In the genomic region with DNA sequence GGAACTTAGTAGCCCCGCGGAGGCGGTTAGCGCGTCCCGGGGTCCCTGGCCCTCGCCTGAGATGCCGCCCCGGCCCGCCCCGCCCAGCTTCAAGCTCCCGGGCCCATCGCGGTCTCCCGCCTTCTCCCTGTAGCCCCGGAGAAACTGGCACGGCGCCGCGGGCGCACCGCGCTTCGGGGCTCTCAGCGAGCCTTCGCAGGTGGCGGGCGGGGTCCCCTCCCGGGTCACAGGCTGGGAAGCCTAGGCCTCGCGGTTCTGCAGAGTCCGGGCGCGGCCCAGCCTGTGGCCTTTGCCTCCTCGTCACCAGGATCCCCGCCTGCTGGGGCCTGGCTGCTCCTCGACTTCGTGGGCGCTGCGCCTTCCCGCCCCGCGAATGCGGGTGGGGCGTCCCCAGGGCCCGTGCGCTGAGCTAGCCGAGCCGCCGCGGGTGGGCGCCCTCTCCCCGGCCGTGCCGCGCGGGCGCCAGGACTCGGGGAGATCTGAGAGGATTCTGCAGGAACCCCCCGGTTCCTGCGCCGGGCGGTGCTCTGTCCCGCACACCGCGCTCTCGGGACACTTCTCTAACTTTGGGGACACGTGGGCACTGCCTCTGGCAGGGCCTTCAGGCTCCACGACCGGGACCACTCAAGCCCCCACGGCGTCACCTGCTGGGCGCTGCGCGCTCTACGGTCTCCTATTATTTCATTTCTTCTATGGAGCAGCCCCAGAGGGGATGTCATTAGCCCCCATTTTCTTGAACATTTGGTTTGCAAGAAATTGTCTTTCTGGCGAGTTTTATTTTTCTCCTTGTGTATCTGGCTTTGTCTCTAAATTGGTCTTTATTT, we compare ENCODE assay signal across 1 cellular context.
TF ChIP-seq lines count a peak whose summit lies in the region.

No MANE protein-coding gene starts in this region.

TF ChIP-seq in K562, 482 proteins besides CTCF, POLR2A, EP300 and RAD21 (continued from another document):
- TF ChIP-seq, protein P1, sequence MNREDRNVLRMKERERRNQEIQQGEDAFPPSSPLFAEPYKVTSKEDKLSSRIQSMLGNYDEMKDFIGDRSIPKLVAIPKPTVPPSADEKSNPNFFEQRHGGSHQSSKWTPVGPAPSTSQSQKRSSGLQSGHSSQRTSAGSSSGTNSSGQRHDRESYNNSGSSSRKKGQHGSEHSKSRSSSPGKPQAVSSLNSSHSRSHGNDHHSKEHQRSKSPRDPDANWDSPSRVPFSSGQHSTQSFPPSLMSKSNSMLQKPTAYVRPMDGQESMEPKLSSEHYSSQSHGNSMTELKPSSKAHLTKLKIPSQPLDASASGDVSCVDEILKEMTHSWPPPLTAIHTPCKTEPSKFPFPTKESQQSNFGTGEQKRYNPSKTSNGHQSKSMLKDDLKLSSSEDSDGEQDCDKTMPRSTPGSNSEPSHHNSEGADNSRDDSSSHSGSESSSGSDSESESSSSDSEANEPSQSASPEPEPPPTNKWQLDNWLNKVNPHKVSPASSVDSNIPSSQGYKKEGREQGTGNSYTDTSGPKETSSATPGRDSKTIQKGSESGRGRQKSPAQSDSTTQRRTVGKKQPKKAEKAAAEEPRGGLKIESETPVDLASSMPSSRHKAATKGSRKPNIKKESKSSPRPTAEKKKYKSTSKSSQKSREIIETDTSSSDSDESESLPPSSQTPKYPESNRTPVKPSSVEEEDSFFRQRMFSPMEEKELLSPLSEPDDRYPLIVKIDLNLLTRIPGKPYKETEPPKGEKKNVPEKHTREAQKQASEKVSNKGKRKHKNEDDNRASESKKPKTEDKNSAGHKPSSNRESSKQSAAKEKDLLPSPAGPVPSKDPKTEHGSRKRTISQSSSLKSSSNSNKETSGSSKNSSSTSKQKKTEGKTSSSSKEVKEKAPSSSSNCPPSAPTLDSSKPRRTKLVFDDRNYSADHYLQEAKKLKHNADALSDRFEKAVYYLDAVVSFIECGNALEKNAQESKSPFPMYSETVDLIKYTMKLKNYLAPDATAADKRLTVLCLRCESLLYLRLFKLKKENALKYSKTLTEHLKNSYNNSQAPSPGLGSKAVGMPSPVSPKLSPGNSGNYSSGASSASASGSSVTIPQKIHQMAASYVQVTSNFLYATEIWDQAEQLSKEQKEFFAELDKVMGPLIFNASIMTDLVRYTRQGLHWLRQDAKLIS (CRISPR knock-in tag; IDR thresholded peaks at IDR 0.05): no peak
- TF ChIP-seq ZNF75A (CRISPR knock-in tag; IDR thresholded peaks at IDR 0.05) (no peak), COPS2 (conservative IDR thresholded peaks at IDR 0.05) (no peak), PCBP2 (IDR thresholded peaks at IDR 0.05; ENCODE audit: low read depth, low read length, poor library complexity, severe bottlenecking) (no peak), ELF1 (tag; IDR thresholded peaks at IDR 0.05) (no peak), ADNP (tag; IDR thresholded peaks at IDR 0.05) (no peak), ZNF695 (CRISPR knock-in tag; IDR thresholded peaks at IDR 0.05) (no peak), TARDBP (IDR thresholded peaks at IDR 0.05) (peak; percentile 19; the same call in 1 of the 2 replicates), TEAD1 (CRISPR knock-in tag; IDR thresholded peaks at IDR 0.05) (0 out of 4 replicates have a peak, but pooled peaks of 1 of the 2 experiments have one; percentile 35), GATAD2B (IDR thresholded peaks at IDR 0.05; ENCODE audit: borderline replicate concordance) (peak; percentile 79), CBX1 (IDR thresholded peaks at IDR 0.05; ENCODE audit: low read depth) (no peak), ATF1 (CRISPR knock-in tag; IDR thresholded peaks at IDR 0.05) (no peak), ATF1 (tag; IDR thresholded peaks at IDR 0.05) (0 out of 2 replicates have a peak, but pooled peaks have one; percentile 39), PPARD (CRISPR knock-in tag; IDR thresholded peaks at IDR 0.05) (no peak), NFXL1 (CRISPR knock-in tag; IDR thresholded peaks at IDR 0.05) (no peak), TRIM28 (IDR thresholded peaks at IDR 0.05) (no peak)
- TF ChIP-seq, protein P2, sequence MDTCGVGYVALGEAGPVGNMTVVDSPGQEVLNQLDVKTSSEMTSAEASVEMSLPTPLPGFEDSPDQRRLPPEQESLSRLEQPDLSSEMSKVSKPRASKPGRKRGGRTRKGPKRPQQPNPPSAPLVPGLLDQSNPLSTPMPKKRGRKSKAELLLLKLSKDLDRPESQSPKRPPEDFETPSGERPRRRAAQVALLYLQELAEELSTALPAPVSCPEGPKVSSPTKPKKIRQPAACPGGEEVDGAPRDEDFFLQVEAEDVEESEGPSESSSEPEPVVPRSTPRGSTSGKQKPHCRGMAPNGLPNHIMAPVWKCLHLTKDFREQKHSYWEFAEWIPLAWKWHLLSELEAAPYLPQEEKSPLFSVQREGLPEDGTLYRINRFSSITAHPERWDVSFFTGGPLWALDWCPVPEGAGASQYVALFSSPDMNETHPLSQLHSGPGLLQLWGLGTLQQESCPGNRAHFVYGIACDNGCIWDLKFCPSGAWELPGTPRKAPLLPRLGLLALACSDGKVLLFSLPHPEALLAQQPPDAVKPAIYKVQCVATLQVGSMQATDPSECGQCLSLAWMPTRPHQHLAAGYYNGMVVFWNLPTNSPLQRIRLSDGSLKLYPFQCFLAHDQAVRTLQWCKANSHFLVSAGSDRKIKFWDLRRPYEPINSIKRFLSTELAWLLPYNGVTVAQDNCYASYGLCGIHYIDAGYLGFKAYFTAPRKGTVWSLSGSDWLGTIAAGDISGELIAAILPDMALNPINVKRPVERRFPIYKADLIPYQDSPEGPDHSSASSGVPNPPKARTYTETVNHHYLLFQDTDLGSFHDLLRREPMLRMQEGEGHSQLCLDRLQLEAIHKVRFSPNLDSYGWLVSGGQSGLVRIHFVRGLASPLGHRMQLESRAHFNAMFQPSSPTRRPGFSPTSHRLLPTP (IDR thresholded peaks at IDR 0.05; ENCODE audit: borderline replicate concordance, extremely low read depth, insufficient read length): no peak
- TF ChIP-seq, protein P3, sequence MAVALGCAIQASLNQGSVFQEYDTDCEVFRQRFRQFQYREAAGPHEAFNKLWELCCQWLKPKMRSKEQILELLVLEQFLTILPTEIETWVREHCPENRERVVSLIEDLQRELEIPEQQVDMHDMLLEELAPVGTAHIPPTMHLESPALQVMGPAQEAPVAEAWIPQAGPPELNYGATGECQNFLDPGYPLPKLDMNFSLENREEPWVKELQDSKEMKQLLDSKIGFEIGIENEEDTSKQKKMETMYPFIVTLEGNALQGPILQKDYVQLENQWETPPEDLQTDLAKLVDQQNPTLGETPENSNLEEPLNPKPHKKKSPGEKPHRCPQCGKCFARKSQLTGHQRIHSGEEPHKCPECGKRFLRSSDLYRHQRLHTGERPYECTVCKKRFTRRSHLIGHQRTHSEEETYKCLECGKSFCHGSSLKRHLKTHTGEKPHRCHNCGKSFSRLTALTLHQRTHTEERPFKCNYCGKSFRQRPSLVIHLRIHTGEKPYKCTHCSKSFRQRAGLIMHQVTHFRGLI (CRISPR knock-in tag; IDR thresholded peaks at IDR 0.05): no peak
- TF ChIP-seq, protein P4, sequence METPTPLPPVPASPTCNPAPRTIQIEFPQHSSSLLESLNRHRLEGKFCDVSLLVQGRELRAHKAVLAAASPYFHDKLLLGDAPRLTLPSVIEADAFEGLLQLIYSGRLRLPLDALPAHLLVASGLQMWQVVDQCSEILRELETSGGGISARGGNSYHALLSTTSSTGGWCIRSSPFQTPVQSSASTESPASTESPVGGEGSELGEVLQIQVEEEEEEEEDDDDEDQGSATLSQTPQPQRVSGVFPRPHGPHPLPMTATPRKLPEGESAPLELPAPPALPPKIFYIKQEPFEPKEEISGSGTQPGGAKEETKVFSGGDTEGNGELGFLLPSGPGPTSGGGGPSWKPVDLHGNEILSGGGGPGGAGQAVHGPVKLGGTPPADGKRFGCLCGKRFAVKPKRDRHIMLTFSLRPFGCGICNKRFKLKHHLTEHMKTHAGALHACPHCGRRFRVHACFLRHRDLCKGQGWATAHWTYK (CRISPR knock-in tag; IDR thresholded peaks at IDR 0.05): no peak
- TF ChIP-seq, protein P5, sequence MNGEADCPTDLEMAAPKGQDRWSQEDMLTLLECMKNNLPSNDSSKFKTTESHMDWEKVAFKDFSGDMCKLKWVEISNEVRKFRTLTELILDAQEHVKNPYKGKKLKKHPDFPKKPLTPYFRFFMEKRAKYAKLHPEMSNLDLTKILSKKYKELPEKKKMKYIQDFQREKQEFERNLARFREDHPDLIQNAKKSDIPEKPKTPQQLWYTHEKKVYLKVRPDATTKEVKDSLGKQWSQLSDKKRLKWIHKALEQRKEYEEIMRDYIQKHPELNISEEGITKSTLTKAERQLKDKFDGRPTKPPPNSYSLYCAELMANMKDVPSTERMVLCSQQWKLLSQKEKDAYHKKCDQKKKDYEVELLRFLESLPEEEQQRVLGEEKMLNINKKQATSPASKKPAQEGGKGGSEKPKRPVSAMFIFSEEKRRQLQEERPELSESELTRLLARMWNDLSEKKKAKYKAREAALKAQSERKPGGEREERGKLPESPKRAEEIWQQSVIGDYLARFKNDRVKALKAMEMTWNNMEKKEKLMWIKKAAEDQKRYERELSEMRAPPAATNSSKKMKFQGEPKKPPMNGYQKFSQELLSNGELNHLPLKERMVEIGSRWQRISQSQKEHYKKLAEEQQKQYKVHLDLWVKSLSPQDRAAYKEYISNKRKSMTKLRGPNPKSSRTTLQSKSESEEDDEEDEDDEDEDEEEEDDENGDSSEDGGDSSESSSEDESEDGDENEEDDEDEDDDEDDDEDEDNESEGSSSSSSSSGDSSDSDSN (IDR thresholded peaks at IDR 0.05; ENCODE audit: borderline replicate concordance in 1 of 2, low read depth in 2 of 2, low read length in 2 of 2): 0 out of 4 replicates have a peak, but pooled peaks of 1 of the 2 experiments have one; percentile 18
- TF ChIP-seq, protein P6, sequence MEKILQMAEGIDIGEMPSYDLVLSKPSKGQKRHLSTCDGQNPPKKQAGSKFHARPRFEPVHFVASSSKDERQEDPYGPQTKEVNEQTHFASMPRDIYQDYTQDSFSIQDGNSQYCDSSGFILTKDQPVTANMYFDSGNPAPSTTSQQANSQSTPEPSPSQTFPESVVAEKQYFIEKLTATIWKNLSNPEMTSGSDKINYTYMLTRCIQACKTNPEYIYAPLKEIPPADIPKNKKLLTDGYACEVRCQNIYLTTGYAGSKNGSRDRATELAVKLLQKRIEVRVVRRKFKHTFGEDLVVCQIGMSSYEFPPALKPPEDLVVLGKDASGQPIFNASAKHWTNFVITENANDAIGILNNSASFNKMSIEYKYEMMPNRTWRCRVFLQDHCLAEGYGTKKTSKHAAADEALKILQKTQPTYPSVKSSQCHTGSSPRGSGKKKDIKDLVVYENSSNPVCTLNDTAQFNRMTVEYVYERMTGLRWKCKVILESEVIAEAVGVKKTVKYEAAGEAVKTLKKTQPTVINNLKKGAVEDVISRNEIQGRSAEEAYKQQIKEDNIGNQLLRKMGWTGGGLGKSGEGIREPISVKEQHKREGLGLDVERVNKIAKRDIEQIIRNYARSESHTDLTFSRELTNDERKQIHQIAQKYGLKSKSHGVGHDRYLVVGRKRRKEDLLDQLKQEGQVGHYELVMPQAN (IDR thresholded peaks at IDR 0.05; ENCODE audit: borderline replicate concordance): no peak
